ENCODE assay signal across 9 cellular contexts in the genomic region with DNA sequence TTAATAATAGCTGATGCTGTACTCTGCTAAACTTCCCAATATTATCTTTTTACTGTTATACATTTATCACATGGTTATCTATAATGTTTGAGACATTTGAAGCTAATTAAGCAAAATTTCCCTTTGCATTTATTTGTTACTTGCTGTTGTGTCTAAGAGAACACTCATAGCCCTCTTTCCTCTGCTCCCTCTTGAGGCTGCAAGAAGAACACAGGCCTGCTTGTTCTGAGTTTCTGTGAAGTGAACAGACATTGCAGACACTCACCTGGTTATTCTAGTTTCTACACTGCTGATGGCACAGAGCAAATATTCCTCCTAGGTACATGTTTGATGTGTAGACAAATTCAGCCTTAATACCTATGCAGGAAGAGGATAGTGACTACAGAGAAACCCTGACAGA.
DNase-seq lines count a peak whose midpoint lies in the region; ATAC-seq and TF ChIP-seq lines count a peak whose summit lies in the region.
"Had no signal": no experiment of that assay in that cellular context is flagged by ENCODE, and none has a peak within 500 bp of the region (broad histone marks: within the 10 kb centered on the region; RNA-seq: fewer than 3 reads in every experiment).

No MANE protein-coding gene starts in this region.

- H3K36me3 Mint-ChIP-seq in MCF 10A (ENCODE audit: insufficient read depth, unreplicated experiment) = no peaks in the 10 kb centered on the region

- no peak overlapping the region for H3K27ac Mint-ChIP-seq in MCF 10A (ENCODE audit: low read depth, unreplicated experiment)

- no peaks in the 10 kb centered on the region for H3K27me3 Mint-ChIP-seq in MCF 10A (ENCODE audit: insufficient read depth, unreplicated experiment)

- TF ChIP-seq CTCF in BE2C (IDR thresholded peaks at IDR 0.05; ENCODE audit: low read depth, low read length) (peak; percentile 85), MCF 10A (IDR thresholded peaks at IDR 0.05; ENCODE audit: unreplicated experiment) (no peak)

- H3K4me3 ChIP-seq in BE2C (ENCODE audit: low read depth, low read length) = no peak overlapping the region

- H3K27me3 ChIP-seq in BE2C = no peaks in the 10 kb centered on the region

- no peaks in the 10 kb centered on the region for H3K9me3 ChIP-seq in BE2C

- no peaks in the 10 kb centered on the region for H3K4me1 Mint-ChIP-seq in MCF 10A (ENCODE audit: insufficient read depth, unreplicated experiment)

- ATAC-seq in left lobe of liver (peak; percentile 91), HG03460 (IDR thresholded peaks at IDR 0.05; ENCODE audit: unreplicated experiment) (no peak), GM21447 (IDR thresholded peaks at IDR 0.05; ENCODE audit: unreplicated experiment) (no peak), GM21529 (IDR thresholded peaks at IDR 0.05; ENCODE audit: unreplicated experiment) (no peak)

- BruUV-seq in MCF 10A (replicated peaks; lab: Mats Ljungman, UMichigan) = no TSS peak

- H3K4me1 ChIP-seq in BE2C = peaks cover 19% of the 10 kb centered on the region

- no peaks in the 10 kb centered on the region for H3K36me3 ChIP-seq in BE2C

- H3K9me3 Mint-ChIP-seq in MCF 10A (ENCODE audit: unreplicated experiment) = no peaks in the 10 kb centered on the region

- DNase-seq in BE2C (peak; percentile 28), NCI-H146 treated with DMSO at 0.1 percent for 48 hours (lab: John Stamatoyannopoulos, UW; ENCODE audit: unreplicated experiment) (peak; percentile 15), MCF 10A (ENCODE audit: unreplicated experiment) (peak; percentile 36), left lobe of liver (ENCODE audit: low spot score) (no peak), SW480 (ENCODE audit: low spot score) (no peak)
- DNase-seq: activated effector memory CD4-positive, alpha-beta T cell treated with Interleukin-2 at 50 U/mL for 16 hours had no signal

- no peak overlapping the region for H3K4me3 Mint-ChIP-seq in MCF 10A (ENCODE audit: unreplicated experiment)

- POLR2A ChIA-PET in MCF 10A (lab: Yijun Ruan, JAX) = no interaction called here

- intact Hi-C loops in MCF 10A (cut with micrococcal nuclease) = no loop called here

- CTCF ChIA-PET in MCF 10A (lab: Yijun Ruan, JAX) = interaction anchor here (0.6 to 1.6 kb wide), 8 partner anchors 9 to 586 kb away, joined by 3 to 5 read pairs (median 3); no protein-coding TSS in a partner anchor

Comparison
In these comparisons a context has a peak if more than half of its experiments do, and no peak if none do; other contexts are left out.
1. DNase-seq: peak in BE2C (single experiment), NCI-H146 treated with DMSO at 0.1 percent for 48 hours (single experiment) and MCF 10A (single experiment); none in left lobe of liver (single experiment) and SW480 (single experiment).